In genomic region chr3:188526057-188526456, GRCh38 we compare ENCODE assay signal across 14 cellular contexts.
DNase-seq lines count a peak whose midpoint lies in the region; ATAC-seq and TF ChIP-seq lines count a peak whose summit lies in the region.
"Had no signal": no experiment of that assay in that cellular context is flagged by ENCODE, and none has a peak within 500 bp of the region (broad histone marks: within the 10 kb centered on the region; RNA-seq: fewer than 3 reads in every experiment).

No MANE protein-coding gene starts in this region.

- dilution Hi-C loops in IMR-90 (cut with HindIII; ENCODE audit: low sequenced_read_pairs, unreplicated experiment) = no loop called here

- TF ChIP-seq CTCF in IMR-90 (conservative IDR thresholded peaks at IDR 0.05; ENCODE audit: low read depth, low read length) (no peak), esophagus muscularis mucosa (IDR thresholded peaks at IDR 0.05) (peak; percentile 9 to 21 (median 11))

- no peak for TF ChIP-seq EP300 in esophagus muscularis mucosa (IDR thresholded peaks at IDR 0.05)

- peaks cover 23% of the 10 kb centered on the region for H3K4me1 Mint-ChIP-seq in stimulated activated memory B cell treated with anti-CD40 and anti-IgM and Interleukin-4, amounts not matched to agents 10 μg/mL and 1 μg/mL and 100 μg/mL, for 72 hours
- no peaks in the 10 kb centered on the region for H3K4me1 Mint-ChIP-seq in stimulated activated effector memory CD8-positive, alpha-beta T cell treated with anti-CD3 and anti-CD28 coated beads, Interleukin-12 subunit alpha, Interleukin-12 subunit beta, amount 100 ng/mL, for 72 hours
- H3K4me1 Mint-ChIP-seq: activated naive CD8-positive, alpha-beta T cell treated with anti-CD3 and anti-CD28 coated beads, Interleukin-2, amount 10 ng/mL, durations not matched to agents 7 days and 5 days; nephron had no signal

- WGBS in IMR-90 (ENCODE audit: extremely low coverage in 2 of 2, insufficient read length in 1 of 2), 2 experiments = 67% methylated on average over 2 of the region's 5 CpGs; no CpG with 5 or more reads in 1 of the 2 experiments
- 70% methylated on average over 5 of the region's 5 CpGs for WGBS in esophagus muscularis mucosa

- H3K18ac ChIP-seq in IMR-90 (ENCODE audit: low read depth, low read length) = no peak overlapping the region

- H3K9me3 ChIP-seq in IMR-90 (ENCODE audit: control insufficient read depth, insufficient read depth, low read length) = no peaks in the 10 kb centered on the region
- H3K9me3 ChIP-seq in esophagus muscularis mucosa = no peaks in the 10 kb centered on the region
- H3K9me3 ChIP-seq: heart right ventricle had no signal

- H3K36me3 ChIP-seq in IMR-90 (ENCODE audit: control insufficient read depth, insufficient read depth, low read length) (peaks cover 12% of the 10 kb centered on the region), esophagus muscularis mucosa (peaks cover 4 to 32% (median 5%) of the 10 kb centered on the region in 4 donors)

- H2BK120ac ChIP-seq in IMR-90 (ENCODE audit: low read depth, low read length) = 0 out of 2 replicates have a peak overlapping the region, but pooled peaks have one; percentile 5

- TF ChIP-seq POLR2A in IMR-90 (IDR thresholded peaks at IDR 0.05; ENCODE audit: low read depth, low read length) (no peak), esophagus muscularis mucosa (IDR thresholded peaks at IDR 0.05; ENCODE audit: low read depth) (no peak)

- H3K27me3 Mint-ChIP-seq in stimulated activated memory B cell treated with anti-CD40 and anti-IgM and Interleukin-4, amounts not matched to agents 10 μg/mL and 1 μg/mL and 100 μg/mL, for 72 hours = no peaks in the 10 kb centered on the region
- H3K27me3 Mint-ChIP-seq: activated naive CD8-positive, alpha-beta T cell treated with anti-CD3 and anti-CD28 coated beads, Interleukin-2, amount 10 ng/mL, durations not matched to agents 7 days and 5 days had no signal

- H2BK15ac ChIP-seq in IMR-90 (ENCODE audit: low read depth, low read length) = no peak overlapping the region

- H2AFZ ChIP-seq in IMR-90 (replicated peaks; ENCODE audit: low read length, poor library complexity) = no peak overlapping the region

- H3K23ac ChIP-seq in IMR-90 (ENCODE audit: low read depth, low read length) = no peak overlapping the region

- H3K4me3 ChIP-seq in IMR-90 (ENCODE audit: insufficient read depth, low read depth, low read length) = no peak overlapping the region
- no peak overlapping the region for H3K4me3 ChIP-seq in esophagus muscularis mucosa
- H3K4me3 ChIP-seq: heart right ventricle, skin epidermis had no signal

- CTCF ChIA-PET in IMR-90 (lab: Yijun Ruan, JAX) = interaction anchor here (0.7 to 1.2 kb wide), 5 partner anchors 11 to 237 kb away, joined by 3 to 7 read pairs (median 3); no protein-coding TSS in a partner anchor

- H3K4ac ChIP-seq in IMR-90 (ENCODE audit: low read depth, low read length) = peak overlapping the region; percentile 9; the same call in 1 of the 2 replicates

- DNase-seq in IMR-90 (peak; percentile 14), OCI-M1 (lab: John Stamatoyannopoulos, UW) (peak; percentile 1), esophagus muscularis mucosa (ENCODE audit: extremely low spot score) (no peak), NCI-H1092 treated with DMSO at 0.1 percent for 48 hours (lab: John Stamatoyannopoulos, UW) (no peak)
- DNase-seq in stimulated activated effector memory CD8-positive, alpha-beta T cell treated with anti-CD3 and anti-CD28 coated beads, Interleukin-12 subunit alpha, Interleukin-12 subunit beta, amount 100 ng/mL, for 72 hours (ENCODE audit: low spot score in 2 of 2) = no peak
- DNase-seq: activated naive CD8-positive, alpha-beta T cell treated with anti-CD3 and anti-CD28 coated beads, Interleukin-2, amount 10 ng/mL, durations not matched to agents 7 days and 5 days; heart right ventricle; Karpas-422; left colon had no signal

- peak overlapping the region; percentile 30 for H4K91ac ChIP-seq in IMR-90 (ENCODE audit: insufficient read depth, low read depth, low read length)

- peaks cover 40% of the 10 kb centered on the region for H3K36me3 Mint-ChIP-seq in stimulated activated memory B cell treated with anti-CD40 and anti-IgM and Interleukin-4, amounts not matched to agents 10 μg/mL and 1 μg/mL and 100 μg/mL, for 72 hours
- H3K36me3 Mint-ChIP-seq in stimulated activated effector memory CD8-positive, alpha-beta T cell treated with anti-CD3 and anti-CD28 coated beads, Interleukin-12 subunit alpha, Interleukin-12 subunit beta, amount 100 ng/mL, for 72 hours = peaks cover 28% of the 10 kb centered on the region

- H3K27ac ChIP-seq in IMR-90 (ENCODE audit: insufficient read depth, low read length) (peak overlapping the region; percentile 21; the same call in 1 of the 2 replicates), esophagus muscularis mucosa (replicated peaks in 1 of 4) (peak overlapping the region; percentile 5 to 58 (median 30))
- H3K27ac ChIP-seq: heart right ventricle, skin epidermis had no signal

- H3K4me1 ChIP-seq in IMR-90 (ENCODE audit: control insufficient read depth, insufficient read depth, low read length) (peaks cover 15% of the 10 kb centered on the region), esophagus muscularis mucosa (peaks cover 0 to 99% (median 94%) of the 10 kb centered on the region in 4 donors)

- intact Hi-C loops in IMR-90 (cut with micrococcal nuclease) (no loop called here), esophagus muscularis mucosa (cut with DNase I) (no loop called here)

- no TSS peak for BruUV-seq in IMR-90 (replicated peaks; lab: Mats Ljungman, UMichigan)

- peaks cover 12% of the 10 kb centered on the region for H3K9me1 ChIP-seq in IMR-90 (ENCODE audit: insufficient read depth, low read length)

- H4K20me1 ChIP-seq in IMR-90 (ENCODE audit: insufficient read depth, low read length) = peaks cover 3% of the 10 kb centered on the region; the same call in 1 of the 2 replicates

- H4K5ac ChIP-seq in IMR-90 (ENCODE audit: low read depth, low read length) = no peak overlapping the region

- H2AK5ac ChIP-seq in IMR-90 (ENCODE audit: low read depth, low read length) = peak overlapping the region; percentile 16; the same call in 1 of the 2 replicates

- H2BK5ac ChIP-seq in IMR-90 (ENCODE audit: low read depth, low read length, poor library complexity, severe bottlenecking) = peak overlapping the region; percentile 25

- in situ Hi-C loops in IMR-90 (cut with MboI; ENCODE audit: low sequenced_read_pairs) = loop anchor here (25.0 kb wide), 1 partner anchor 789 kb away; the partner anchor contains the start of gene BCL6

- H3K27me3 ChIP-seq in IMR-90 (ENCODE audit: control insufficient read depth, insufficient read depth, low read length) (no peaks in the 10 kb centered on the region), esophagus muscularis mucosa (no peaks in the 10 kb centered on the region)
- H3K27me3 ChIP-seq: heart right ventricle had no signal

- no peak overlapping the region for H3K56ac ChIP-seq in IMR-90 (ENCODE audit: extremely low read depth, insufficient read depth, low read length)

- H3K27ac Mint-ChIP-seq in stimulated activated memory B cell treated with anti-CD40 and anti-IgM and Interleukin-4, amounts not matched to agents 10 μg/mL and 1 μg/mL and 100 μg/mL, for 72 hours = peak overlapping the region; percentile 17
- no peak overlapping the region for H3K27ac Mint-ChIP-seq in stimulated activated effector memory CD8-positive, alpha-beta T cell treated with anti-CD3 and anti-CD28 coated beads, Interleukin-12 subunit alpha, Interleukin-12 subunit beta, amount 100 ng/mL, for 72 hours
- H3K27ac Mint-ChIP-seq: activated naive CD8-positive, alpha-beta T cell treated with anti-CD3 and anti-CD28 coated beads, Interleukin-2, amount 10 ng/mL, durations not matched to agents 7 days and 5 days; nephron had no signal

- no peaks in the 10 kb centered on the region for H3K9me3 Mint-ChIP-seq in stimulated activated memory B cell treated with anti-CD40 and anti-IgM and Interleukin-4, amounts not matched to agents 10 μg/mL and 1 μg/mL and 100 μg/mL, for 72 hours
- H3K9me3 Mint-ChIP-seq in stimulated activated effector memory CD8-positive, alpha-beta T cell treated with anti-CD3 and anti-CD28 coated beads, Interleukin-12 subunit alpha, Interleukin-12 subunit beta, amount 100 ng/mL, for 72 hours = no peaks in the 10 kb centered on the region
- H3K9me3 Mint-ChIP-seq: nephron had no signal

- H2AK9ac ChIP-seq in IMR-90 (replicated peaks; ENCODE audit: low read depth, low read length, poor library complexity) = no peak overlapping the region

- H3K4me2 ChIP-seq in IMR-90 (ENCODE audit: low read depth, low read length) = no peak overlapping the region

- no peak for TF ChIP-seq RAD21 in IMR-90 (IDR thresholded peaks at IDR 0.05; ENCODE audit: low read length)

- no peak overlapping the region for H4K8ac ChIP-seq in IMR-90 (ENCODE audit: low read depth in 2 of 2, low read length in 2 of 2)

- peaks cover 30 to 70% of the 10 kb centered on the region in 2 experiments for H3K79me1 ChIP-seq in IMR-90 (ENCODE audit: low read depth in 1 of 2, low read length in 2 of 2)

- no peak for ATAC-seq in IMR-90 (ENCODE audit: low read depth)
- no peak for ATAC-seq in stimulated activated memory B cell treated with anti-CD40 and anti-IgM and Interleukin-4, amounts not matched to agents 10 μg/mL and 1 μg/mL and 100 μg/mL, for 72 hours
- ATAC-seq in activated CD4-positive, CD25-positive, alpha-beta regulatory T cell treated with anti-CD3 and anti-CD28 coated beads, Interleukin-2, amount 50 U/mL, for 24 hours = no peak
- no peak for ATAC-seq in stimulated activated effector memory CD8-positive, alpha-beta T cell treated with anti-CD3 and anti-CD28 coated beads, Interleukin-12 subunit alpha, Interleukin-12 subunit beta, amount 100 ng/mL, for 72 hours
- ATAC-seq: heart right ventricle, left colon, Right ventricle myocardium inferior had no signal

- no peak overlapping the region for H3K9ac ChIP-seq in IMR-90 (ENCODE audit: low read depth, low read length)

- H3K4me3 Mint-ChIP-seq in stimulated activated memory B cell treated with anti-CD40 and anti-IgM and Interleukin-4, amounts not matched to agents 10 μg/mL and 1 μg/mL and 100 μg/mL, for 72 hours = no peak overlapping the region
- H3K4me3 Mint-ChIP-seq in stimulated activated effector memory CD8-positive, alpha-beta T cell treated with anti-CD3 and anti-CD28 coated beads, Interleukin-12 subunit alpha, Interleukin-12 subunit beta, amount 100 ng/mL, for 72 hours = no peak overlapping the region
- H3K4me3 Mint-ChIP-seq: activated naive CD8-positive, alpha-beta T cell treated with anti-CD3 and anti-CD28 coated beads, Interleukin-2, amount 10 ng/mL, durations not matched to agents 7 days and 5 days; nephron had no signal

- H3K14ac ChIP-seq in IMR-90 (replicated peaks; ENCODE audit: low read depth, low read length) = 0 out of 2 replicates have a peak overlapping the region, but pooled peaks have one; percentile 11

- no peak overlapping the region for H2BK20ac ChIP-seq in IMR-90 (ENCODE audit: low read depth, low read length)

- POLR2A ChIA-PET in IMR-90 (lab: Charles Lee; ENCODE audit: unreplicated experiment) = interaction anchor here (0.7 kb wide), 1 partner anchor 70 kb away, joined by 3 read pairs; no protein-coding TSS in a partner anchor

TF ChIP-seq in IMR-90, 13 proteins besides CTCF, POLR2A, EP300 and RAD21 (continues in another document):
- TF ChIP-seq MAFK (IDR thresholded peaks at IDR 0.05; ENCODE audit: low read depth, low read length) = no peak
- no peak for TF ChIP-seq SMC3 (IDR thresholded peaks at IDR 0.05; ENCODE audit: low read depth, low read length)
- TF ChIP-seq RFX5 (IDR thresholded peaks at IDR 0.05; ENCODE audit: low read depth, low read length) = no peak

Comparison
In these comparisons a context has a peak if more than half of its experiments do, and no peak if none do; other contexts are left out.
1. DNase-seq: peak in IMR-90 (single experiment) and OCI-M1 (single experiment); none in esophagus muscularis mucosa (single experiment), NCI-H1092 treated with DMSO at 0.1 percent for 48 hours (single experiment) and stimulated activated effector memory CD8-positive, alpha-beta T cell treated with anti-CD3 and anti-CD28 coated beads, Interleukin-12 subunit alpha, Interleukin-12 subunit beta, amount 100 ng/mL, for 72 hours (0 of 2).